8 cellular contexts compared by ENCODE assay signal in the genomic region with DNA sequence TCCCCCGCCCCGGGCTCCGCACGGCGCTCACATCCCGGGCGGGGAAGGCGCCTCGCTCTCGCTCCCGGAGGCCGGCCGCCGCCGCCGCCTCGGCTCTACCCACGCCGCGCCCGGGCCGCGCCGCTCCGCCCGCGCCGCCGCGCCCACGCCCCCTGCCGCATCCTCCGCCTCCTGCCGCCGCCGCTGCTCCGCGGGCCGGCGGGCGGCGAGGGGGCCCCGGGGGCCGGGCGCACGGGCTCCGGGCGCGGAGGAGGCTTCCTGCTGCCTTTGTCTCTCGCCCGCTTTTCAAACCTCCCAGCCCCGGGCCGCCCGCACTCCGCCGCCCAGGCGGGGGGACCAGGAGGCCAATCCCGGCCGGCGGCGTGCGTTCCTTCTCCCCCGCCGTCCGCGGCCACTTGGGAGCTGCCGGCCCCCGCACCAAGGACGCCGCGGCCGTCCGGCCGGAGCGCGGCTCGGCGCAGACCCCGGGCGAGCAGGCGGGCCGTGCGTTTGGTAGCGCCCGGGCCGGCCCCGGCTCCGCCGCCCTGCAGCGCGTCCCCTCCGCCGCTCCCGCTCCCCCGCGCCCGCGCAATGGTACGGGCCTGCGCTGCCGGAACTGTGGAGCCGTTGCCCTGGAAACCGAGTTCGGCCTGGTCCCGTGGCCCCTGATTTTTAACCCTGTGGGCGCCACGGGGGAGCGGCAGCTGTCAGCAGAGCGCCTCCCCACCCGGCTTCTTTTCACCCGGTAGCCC. TPM values are rescaled to one million over a fixed set of nuclear protein-coding genes. Genes with fewer than 3 reads are reported as not detected.
DNase-seq lines count a peak whose midpoint lies in the region; ATAC-seq and TF ChIP-seq lines count a peak whose summit lies in the region.

A gene with protein sequence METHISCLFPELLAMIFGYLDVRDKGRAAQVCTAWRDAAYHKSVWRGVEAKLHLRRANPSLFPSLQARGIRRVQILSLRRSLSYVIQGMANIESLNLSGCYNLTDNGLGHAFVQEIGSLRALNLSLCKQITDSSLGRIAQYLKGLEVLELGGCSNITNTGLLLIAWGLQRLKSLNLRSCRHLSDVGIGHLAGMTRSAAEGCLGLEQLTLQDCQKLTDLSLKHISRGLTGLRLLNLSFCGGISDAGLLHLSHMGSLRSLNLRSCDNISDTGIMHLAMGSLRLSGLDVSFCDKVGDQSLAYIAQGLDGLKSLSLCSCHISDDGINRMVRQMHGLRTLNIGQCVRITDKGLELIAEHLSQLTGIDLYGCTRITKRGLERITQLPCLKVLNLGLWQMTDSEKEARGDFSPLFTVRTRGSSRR (minus strand): TSS at position 287 of the 731 bp plus-strand sequence. CDS start 515 bp downstream, outside the sequence.

- peak within 1 kb of the TSS; percentile 80 for H3K4me3 ChIP-seq in neuron (ENCODE audit: low read length)

- no peaks in the 10 kb centered on the region for H3K9me3 ChIP-seq in neuron (ENCODE audit: low read length)

- no peak within 1 kb of the TSS for H3K27ac ChIP-seq in foreskin keratinocyte

- peak within 1 kb of the TSS; percentile 39 for H2AFZ ChIP-seq in neuron (ENCODE audit: low read depth, low read length)

- no peaks in the 10 kb centered on the region for H3K36me3 ChIP-seq in neuron (ENCODE audit: insufficient read depth, low read length)

- DNase-seq in EL (peak; percentile 84), GOT3 (lab: John Stamatoyannopoulos, UW) (peak; percentile 71), LoVo (ENCODE audit: low spot score) (peak; percentile 90), SIG-M5 (lab: John Stamatoyannopoulos, UW) (peak; percentile 60), activated gamma-delta T cell treated with Interleukin-2 at 50 U/mL for 16 hours (peak; percentile 90), foreskin keratinocyte (peak in 1 of 2 donors; percentile 49), stromal cell of bone marrow (ENCODE audit: low read depth) (peak; percentile 81)

- TF ChIP-seq CTCF in foreskin keratinocyte (conservative IDR thresholded peaks at IDR 0.05): no peak

- ATAC-seq in foreskin keratinocyte: peak; percentile 57

- H3K4me1 ChIP-seq in foreskin keratinocyte (peaks cover 21% of the 10 kb centered on the region), neuron (ENCODE audit: insufficient read depth, low read length) (peaks cover 50% of the 10 kb centered on the region)

- no peaks in the 10 kb centered on the region for H3K27me3 ChIP-seq in foreskin keratinocyte
- no peaks in the 10 kb centered on the region for H3K27me3 ChIP-seq in neuron (ENCODE audit: insufficient read depth, low read length)

RNA-seq across cellular contexts. Expression of the gene that starts here (rescaled TPM):
- total RNA-seq in foreskin keratinocyte: 5.3 and 5.9 TPM in 2 replicates
- polyA plus RNA-seq in foreskin keratinocyte: 1.5 and 2.0 TPM in 2 replicates
